22 cellular contexts compared by ENCODE assay signal in the genomic region with DNA sequence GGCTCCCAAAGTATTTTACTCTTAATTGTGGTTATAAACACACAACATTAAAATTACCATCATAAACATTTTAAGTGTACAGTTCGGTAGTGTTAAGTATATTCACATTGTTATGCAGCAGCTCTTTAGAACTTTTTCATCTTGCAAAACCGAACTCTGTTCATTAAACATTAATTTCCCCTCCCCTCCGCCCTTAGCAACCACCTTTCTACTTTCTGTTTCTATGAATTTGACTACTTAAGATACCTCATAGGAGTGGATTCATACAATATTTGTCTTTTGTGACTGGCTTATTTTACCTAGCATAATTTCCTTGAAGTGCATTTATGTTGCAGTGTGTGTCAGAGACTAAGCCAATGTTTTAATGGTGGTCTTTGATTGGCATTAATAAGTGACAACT.
"Had no signal": no experiment of that assay in that cellular context is flagged by ENCODE, and none has a peak within 500 bp of the region (broad histone marks: within the 10 kb centered on the region; RNA-seq: fewer than 3 reads in every experiment).

No MANE protein-coding gene starts in this region.

- FAIRE-seq: kidney, urothelium cell line had no signal

- H3K4me2 ChIP-seq: smooth muscle cell had no signal

- H3K27ac ChIP-seq: foreskin keratinocyte, transverse colon had no signal

- H3K4me3 ChIP-seq: smooth muscle cell, transverse colon had no signal

- DNase-seq: activated CD4-positive, alpha-beta T cell treated with anti-CD3 and anti-CD28 coated beads for 4 hours; activated CD4-positive, alpha-beta T cell treated with anti-CD3 and anti-CD28 coated beads, Interleukin-2, amount 50 U/mL, for 48 hours; activated CD4-positive, CD25-positive, alpha-beta regulatory T cell; activated CD8-positive, alpha-beta memory T cell treated with anti-CD3 and anti-CD28 coated beads, Interleukin-2, amount 50 U/mL, for 48 hours; activated naive CD4-positive, alpha-beta T cell treated with Interleukin-2 at 50 U/mL for 16 hours; activated naive CD8-positive, alpha-beta T cell treated with anti-CD3 and anti-CD28 coated beads for 36 hours; activated T-cell treated with anti-CD3 and anti-CD28 coated beads, Interleukin-2, amount 50 U/mL, for 48 hours; central memory CD4-positive, alpha-beta T cell; dermis blood vessel endothelial cell; effector memory CD4-positive, alpha-beta T cell; foreskin keratinocyte; kidney; naive thymus-derived CD4-positive, alpha-beta T cell; occipital lobe; stimulated activated CD4-positive, alpha-beta T cell treated with anti-CD3 and anti-CD28 coated beads, Interleukin-15, amount 100 ng/mL, for 24 hours; stimulated activated CD4-positive, alpha-beta T cell treated with anti-CD3 and anti-CD28 coated beads, Interleukin-2, amount 100 ng/mL, for 48 hours; stimulated activated CD8-positive, alpha-beta memory T cell treated with anti-CD3 and anti-CD28 coated beads, Interleukin-4, amount 100 ng/mL, for 48 hours; stimulated activated naive B cell treated with anti-CD40 and anti-IgM and Interleukin-4, amounts not matched to agents 10 μg/mL and 1 μg/mL and 100 μg/mL, for 72 hours; transverse colon had no signal

- H3K4me1 ChIP-seq: foreskin keratinocyte had no signal

- ATAC-seq: foreskin keratinocyte; naive thymus-derived CD4-positive, alpha-beta T cell; sciatic nerve; stimulated activated naive B cell treated with anti-CD40 and anti-IgM and Interleukin-4, amounts not matched to agents 10 μg/mL and 1 μg/mL and 100 μg/mL, for 72 hours had no signal

- H3K36me3 ChIP-seq: transverse colon had no signal

- H3K27me3 ChIP-seq: foreskin keratinocyte, transverse colon had no signal

- H3K9me3 ChIP-seq: transverse colon had no signal
